ENCODE assay signal across 9 cellular contexts in the genomic region with DNA sequence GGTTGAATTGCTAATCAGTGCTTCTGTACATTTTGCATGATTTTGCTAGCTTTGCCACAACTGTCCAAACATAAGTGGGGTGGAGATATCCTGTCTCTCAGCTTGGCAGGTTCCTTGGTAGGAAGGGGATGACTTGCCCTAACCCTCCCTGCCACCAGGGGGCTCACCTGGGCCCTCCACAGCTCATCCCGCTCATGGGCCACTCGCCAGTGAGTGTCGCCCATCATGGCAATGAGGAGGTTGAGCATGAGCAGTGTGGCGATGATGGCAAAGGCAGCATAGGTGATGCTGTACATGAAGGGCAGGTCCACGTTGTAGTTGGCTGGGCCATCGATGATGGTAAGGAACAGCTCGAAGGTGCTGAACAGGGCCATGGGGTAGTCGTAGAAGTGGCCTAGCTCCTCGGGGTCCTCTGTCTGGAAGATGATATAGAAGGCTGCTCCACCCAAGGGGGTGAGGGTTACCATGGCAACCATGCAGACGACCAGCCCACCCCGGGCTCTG. TPM values are rescaled to one million over a fixed set of nuclear protein-coding genes. Genes with fewer than 3 reads are reported as not detected.
DNase-seq lines count a peak whose midpoint lies in the region; ATAC-seq and TF ChIP-seq lines count a peak whose summit lies in the region.
"Had no signal": no experiment of that assay in that cellular context is flagged by ENCODE, and none has a peak within 500 bp of the region (broad histone marks: within the 10 kb centered on the region; RNA-seq: fewer than 3 reads in every experiment).

No MANE protein-coding gene starts in this region.

- no peaks in the 10 kb centered on the region for H3K36me3 Mint-ChIP-seq in effector memory CD8-positive, alpha-beta T cell (ENCODE audit: insufficient read depth)

- H3K27ac Mint-ChIP-seq in effector memory CD8-positive, alpha-beta T cell, result no peak overlapping the region

- no TSS peak for BruUV-seq in Panc1 (replicated peaks; lab: Mats Ljungman, UMichigan)

- H3K9me3 ChIP-seq in HAP-1, result no peaks in the 10 kb centered on the region
- H3K9me3 ChIP-seq in Panc1 (ENCODE audit: control insufficient read depth, insufficient read depth, low read depth, low read length), result no peaks in the 10 kb centered on the region
- H3K9me3 ChIP-seq: BLaER1 had no signal

- H3K4me1 Mint-ChIP-seq in effector memory CD8-positive, alpha-beta T cell (ENCODE audit: low read depth in 2 of 2), result peaks cover 0 to 4% of the 10 kb centered on the region in 2 donors

- intact Hi-C loops in Panc1 (cut with micrococcal nuclease; ENCODE audit: unreplicated experiment), result no loop called here

- POLR2A ChIA-PET in Panc1 (lab: Charles Lee), result no interaction called here

- in situ Hi-C loops in HAP-1 (cut with MboI; ENCODE audit: low sequenced_read_pairs), result loop anchor here (10.0 kb wide), 1 partner anchor 351 kb away; the partner anchor contains the start of gene TAS2R40
- in situ Hi-C loops in Panc1 (cut with HindIII; ENCODE audit: low pct_unique_long_range_greater_than_20kb, low sequenced_read_pairs), result no loop called here

- CTCF ChIA-PET in Panc1 (lab: Charles Lee), result interaction anchor here (0.5 to 0.6 kb wide), 2 partner anchors 126 to 128 kb away, joined by 3 read pairs; no protein-coding TSS in a partner anchor

- H3K36me3 ChIP-seq in HAP-1 (replicated peaks), result no peaks in the 10 kb centered on the region
- H3K36me3 ChIP-seq in Panc1 (ENCODE audit: control insufficient read depth, insufficient read depth, low read length), result no peaks in the 10 kb centered on the region

- TF ChIP-seq CTCF in Panc1 (IDR thresholded peaks at IDR 0.05), result peak; percentile 63

- no peaks in the 10 kb centered on the region for H3K9me3 Mint-ChIP-seq in effector memory CD8-positive, alpha-beta T cell

- H3K4me3 ChIP-seq in HAP-1 (no peak overlapping the region), Panc1 (ENCODE audit: low read depth in 2 of 2, low read length in 2 of 2) (no peak overlapping the region)
- H3K4me3 ChIP-seq: BLaER1 had no signal

- ATAC-seq in Panc1, result no peak; the same call in 1 of the 2 replicates
- ATAC-seq in effector memory CD8-positive, alpha-beta T cell (replicated peaks), result peak; percentile 39

- H3K4me1 ChIP-seq in HAP-1 (no peaks in the 10 kb centered on the region), Panc1 (ENCODE audit: control insufficient read depth, insufficient read depth, low read length) (no peaks in the 10 kb centered on the region)
- H3K4me1 ChIP-seq: BLaER1 had no signal

- H3K27ac ChIP-seq in Panc1 (ENCODE audit: low read length), result no peak overlapping the region
- H3K27ac ChIP-seq: BLaER1 had no signal

- peak; percentile 7 for DNase-seq in NCI-H1105 (lab: John Stamatoyannopoulos, UW)
- DNase-seq in NCI-H1105 treated with DMSO at 0.1 percent for 48 hours (lab: John Stamatoyannopoulos, UW), result no peak
- DNase-seq in HAP-1 (ENCODE audit: low spot score in 2 of 2), result peak; percentile 4 to 61
- no peak for DNase-seq in Panc1 (ENCODE audit: low read depth, low spot score)
- DNase-seq in effector memory CD8-positive, alpha-beta T cell, result peak in 1 of 3 experiments; percentile 2
- peak; percentile 53 for DNase-seq in stimulated activated CD4-positive, alpha-beta T cell treated with anti-CD3 and anti-CD28 coated beads, Interleukin-1b, Interleukin-23, amount 100 ng/mL, for 48 hours
- DNase-seq in OCI-M2 (lab: John Stamatoyannopoulos, UW; ENCODE audit: unreplicated experiment), result no peak
- no peak for DNase-seq in NCI-H2029 treated with DMSO at 0.1 percent for 48 hours (lab: John Stamatoyannopoulos, UW)

- H3K27me3 ChIP-seq in HAP-1 (ENCODE audit: low read depth), result no peaks in the 10 kb centered on the region
- no peaks in the 10 kb centered on the region for H3K27me3 ChIP-seq in Panc1 (ENCODE audit: control insufficient read depth, insufficient read depth, low read length)
- H3K27me3 ChIP-seq: BLaER1 had no signal

- H3K27me3 Mint-ChIP-seq in effector memory CD8-positive, alpha-beta T cell, result peaks cover 21 to 37% of the 10 kb centered on the region in 2 donors

- H3K4me3 Mint-ChIP-seq in effector memory CD8-positive, alpha-beta T cell, result no peak overlapping the region

RNA-seq across cellular contexts. Expression of gene TRPV6, which starts 12.2 kb away (rescaled TPM):
- not detected for total RNA-seq in Panc1 (2021; ENCODE audit: unreplicated experiment)
- 0.12 TPM for polyA plus RNA-seq in Panc1 (2012; ENCODE audit: insufficient read length)

RNA-seq across cellular contexts. Expression of gene EPHB6, which starts 18.5 kb away (rescaled TPM):
- total RNA-seq in Panc1 (2021; ENCODE audit: unreplicated experiment), result 0.54 TPM
- 2.9 TPM for polyA plus RNA-seq in Panc1 (2012; ENCODE audit: insufficient read length)

Comparison
In these comparisons a context has a peak if more than half of its experiments do, and no peak if none do; other contexts are left out.
1. DNase-seq: peak in NCI-H1105 (single experiment), HAP-1 (2 of 2) and stimulated activated CD4-positive, alpha-beta T cell treated with anti-CD3 and anti-CD28 coated beads, Interleukin-1b, Interleukin-23, amount 100 ng/mL, for 48 hours (single experiment); none in NCI-H1105 treated with DMSO at 0.1 percent for 48 hours (single experiment), Panc1 (single experiment), OCI-M2 (single experiment) and NCI-H2029 treated with DMSO at 0.1 percent for 48 hours (single experiment).